16 cellular contexts compared by ENCODE assay signal in genomic region chr7:24199978-24200377, GRCh38.
A peak's percentile ranks its signal among the peaks of the same experiment; 100 is the strongest.
DNase-seq lines count a peak whose midpoint lies in the region; ATAC-seq and TF ChIP-seq lines count a peak whose summit lies in the region.
"Had no signal": no experiment of that assay in that cellular context is flagged by ENCODE, and none has a peak within 500 bp of the region (broad histone marks: within the 10 kb centered on the region; RNA-seq: fewer than 3 reads in every experiment).

No MANE protein-coding gene starts in this region.

- no peak for DNase-seq in activated CD4-positive, alpha-beta T cell treated with anti-CD3 and anti-CD28 coated beads for 36 hours
- DNase-seq in activated CD4-positive, alpha-beta T cell treated with anti-CD3 and anti-CD28 coated beads, Interleukin-2, amount 10 ng/mL, durations not matched to agents 7 days and 5 days: no peak
- DNase-seq in NCI-H1436 treated with DMSO at 0.1 percent for 48 hours (lab: John Stamatoyannopoulos, UW) (peak; percentile 24), middle frontal gyrus (ENCODE audit: extremely low spot score, low spot score) (no peak), AG08395 (ENCODE audit: low spot score) (no peak)
- DNase-seq in activated CD8-positive, alpha-beta T cell treated with anti-CD3 and anti-CD28 coated beads for 36 hours: no peak
- peak in 2 of 10 donors; percentile 34 to 38 for DNase-seq in naive thymus-derived CD8-positive, alpha-beta T cell
- DNase-seq: activated CD4-positive, alpha-beta memory T cell treated with anti-CD3 and anti-CD28 coated beads, Interleukin-2, amount 10 ng/mL, durations not matched to agents 7 days and 5 days; activated T-cell treated with anti-CD3 and anti-CD28 coated beads, Interleukin-2, amount 50 U/mL, for 72 hours; lower lobe of right lung; NCI-H2081; NCI-H510A treated with DMSO at 0.1 percent for 48 hours; Right ventricle myocardium superior; WERI-Rb-1 had no signal

- no peak overlapping the region for H3K27ac Mint-ChIP-seq in activated CD4-positive, alpha-beta T cell treated with anti-CD3 and anti-CD28 coated beads for 36 hours
- H3K27ac Mint-ChIP-seq in activated CD4-positive, alpha-beta T cell treated with anti-CD3 and anti-CD28 coated beads, Interleukin-2, amount 10 ng/mL, durations not matched to agents 7 days and 5 days: no peak overlapping the region
- no peak overlapping the region for H3K27ac Mint-ChIP-seq in activated CD8-positive, alpha-beta T cell treated with anti-CD3 and anti-CD28 coated beads for 36 hours
- H3K27ac Mint-ChIP-seq in naive thymus-derived CD8-positive, alpha-beta T cell: no peak overlapping the region
- H3K27ac Mint-ChIP-seq: activated CD4-positive, alpha-beta memory T cell treated with anti-CD3 and anti-CD28 coated beads, Interleukin-2, amount 10 ng/mL, durations not matched to agents 7 days and 5 days; activated T-cell treated with anti-CD3 and anti-CD28 coated beads, Interleukin-2, amount 50 U/mL, for 72 hours; dendritic cell treated with granulocyte-macrophage colony-stimulating factor and Interleukin-4, amounts not matched to agents 40 ng/mL and 50 ng/mL, for 4 days had no signal

- intact Hi-C loops in activated CD4-positive, alpha-beta T cell treated with anti-CD3 and anti-CD28 coated beads for 36 hours (cut with DNase I, micrococcal nuclease): no loop called here
- intact Hi-C loops in activated CD8-positive, alpha-beta T cell treated with anti-CD3 and anti-CD28 coated beads for 36 hours (cut with micrococcal nuclease): loop anchor here (10.0 kb wide), 1 partner anchor 65 kb away; no protein-coding TSS in a partner anchor

- H3K36me3 Mint-ChIP-seq in activated CD4-positive, alpha-beta T cell treated with anti-CD3 and anti-CD28 coated beads for 36 hours (ENCODE audit: low read depth): no peaks in the 10 kb centered on the region
- no peaks in the 10 kb centered on the region for H3K36me3 Mint-ChIP-seq in activated CD4-positive, alpha-beta T cell treated with anti-CD3 and anti-CD28 coated beads, Interleukin-2, amount 10 ng/mL, durations not matched to agents 7 days and 5 days (ENCODE audit: low read depth)
- H3K36me3 Mint-ChIP-seq in activated CD8-positive, alpha-beta T cell treated with anti-CD3 and anti-CD28 coated beads for 36 hours (ENCODE audit: low read depth): no peaks in the 10 kb centered on the region
- no peaks in the 10 kb centered on the region for H3K36me3 Mint-ChIP-seq in naive thymus-derived CD8-positive, alpha-beta T cell

- peak; percentile 47 for ATAC-seq in activated CD4-positive, alpha-beta T cell treated with anti-CD3 and anti-CD28 coated beads for 36 hours
- peak; percentile 39 for ATAC-seq in activated CD8-positive, alpha-beta T cell treated with anti-CD3 and anti-CD28 coated beads for 36 hours
- peak; percentile 64 to 93 for ATAC-seq in naive thymus-derived CD8-positive, alpha-beta T cell
- ATAC-seq in GM18868 (IDR thresholded peaks at IDR 0.05; ENCODE audit: unreplicated experiment): no peak
- ATAC-seq: lower lobe of right lung had no signal

- H3K4me1 Mint-ChIP-seq in activated CD4-positive, alpha-beta T cell treated with anti-CD3 and anti-CD28 coated beads for 36 hours: peaks cover 11% of the 10 kb centered on the region
- H3K4me1 Mint-ChIP-seq in activated CD4-positive, alpha-beta T cell treated with anti-CD3 and anti-CD28 coated beads, Interleukin-2, amount 10 ng/mL, durations not matched to agents 7 days and 5 days: peaks cover 10% of the 10 kb centered on the region
- H3K4me1 Mint-ChIP-seq in activated CD8-positive, alpha-beta T cell treated with anti-CD3 and anti-CD28 coated beads for 36 hours (ENCODE audit: low read depth): peaks cover 6% of the 10 kb centered on the region
- H3K4me1 Mint-ChIP-seq in naive thymus-derived CD8-positive, alpha-beta T cell: peaks cover 2 to 25% (median 17%) of the 10 kb centered on the region in 4 donors

- no peak overlapping the region for H3K4me3 Mint-ChIP-seq in activated CD4-positive, alpha-beta T cell treated with anti-CD3 and anti-CD28 coated beads for 36 hours
- H3K4me3 Mint-ChIP-seq in activated CD4-positive, alpha-beta T cell treated with anti-CD3 and anti-CD28 coated beads, Interleukin-2, amount 10 ng/mL, durations not matched to agents 7 days and 5 days: no peak overlapping the region
- H3K4me3 Mint-ChIP-seq in activated CD8-positive, alpha-beta T cell treated with anti-CD3 and anti-CD28 coated beads for 36 hours: no peak overlapping the region
- H3K4me3 Mint-ChIP-seq in naive thymus-derived CD8-positive, alpha-beta T cell: no peak overlapping the region
- H3K4me3 Mint-ChIP-seq: activated CD4-positive, alpha-beta memory T cell treated with anti-CD3 and anti-CD28 coated beads, Interleukin-2, amount 10 ng/mL, durations not matched to agents 7 days and 5 days; activated T-cell treated with anti-CD3 and anti-CD28 coated beads, Interleukin-2, amount 50 U/mL, for 72 hours; dendritic cell treated with granulocyte-macrophage colony-stimulating factor and Interleukin-4, amounts not matched to agents 40 ng/mL and 50 ng/mL, for 4 days had no signal

- no peaks in the 10 kb centered on the region for H3K27me3 Mint-ChIP-seq in activated CD4-positive, alpha-beta T cell treated with anti-CD3 and anti-CD28 coated beads for 36 hours
- no peaks in the 10 kb centered on the region for H3K27me3 Mint-ChIP-seq in activated CD4-positive, alpha-beta T cell treated with anti-CD3 and anti-CD28 coated beads, Interleukin-2, amount 10 ng/mL, durations not matched to agents 7 days and 5 days
- H3K27me3 Mint-ChIP-seq in activated CD8-positive, alpha-beta T cell treated with anti-CD3 and anti-CD28 coated beads for 36 hours: no peaks in the 10 kb centered on the region
- peaks cover 0 to 6% (median 2%) of the 10 kb centered on the region in 5 donors for H3K27me3 Mint-ChIP-seq in naive thymus-derived CD8-positive, alpha-beta T cell
- H3K27me3 Mint-ChIP-seq: dendritic cell treated with granulocyte-macrophage colony-stimulating factor and Interleukin-4, amounts not matched to agents 40 ng/mL and 50 ng/mL, for 4 days had no signal

- TF ChIP-seq CTCF in activated CD8-positive, alpha-beta T cell treated with anti-CD3 and anti-CD28 coated beads for 36 hours (IDR thresholded peaks at IDR 0.05): no peak

- POLR2A ChIA-PET in activated CD4-positive, alpha-beta T cell treated with anti-CD3 and anti-CD28 coated beads for 36 hours (lab: Charles Lee): interaction anchor here (0.6 kb wide), 1 partner anchor 375 kb away, joined by 4 read pairs; no protein-coding TSS in a partner anchor
- POLR2A ChIA-PET in activated CD4-positive, alpha-beta T cell treated with anti-CD3 and anti-CD28 coated beads, Interleukin-2, amount 10 ng/mL, durations not matched to agents 7 days and 5 days (lab: Charles Lee): no interaction called here
- POLR2A ChIA-PET in activated CD8-positive, alpha-beta T cell treated with anti-CD3 and anti-CD28 coated beads for 36 hours (lab: Charles Lee): no interaction called here
- POLR2A ChIA-PET in naive thymus-derived CD8-positive, alpha-beta T cell (lab: Charles Lee): no interaction called here

- CTCF ChIA-PET in activated CD4-positive, alpha-beta T cell treated with anti-CD3 and anti-CD28 coated beads for 36 hours (lab: Charles Lee): interaction anchor here (0.7 to 0.9 kb wide), 2 partner anchors 23 to 34 kb away, joined by 3 read pairs; no protein-coding TSS in a partner anchor
- CTCF ChIA-PET in activated CD4-positive, alpha-beta T cell treated with anti-CD3 and anti-CD28 coated beads, Interleukin-2, amount 10 ng/mL, durations not matched to agents 7 days and 5 days (lab: Charles Lee): no interaction called here
- CTCF ChIA-PET in activated CD8-positive, alpha-beta T cell treated with anti-CD3 and anti-CD28 coated beads for 36 hours (lab: Charles Lee): interaction anchor here (0.6 kb wide), 1 partner anchor 24 kb away, joined by 5 read pairs; no protein-coding TSS in a partner anchor

- no peaks in the 10 kb centered on the region for H3K9me3 Mint-ChIP-seq in activated CD4-positive, alpha-beta T cell treated with anti-CD3 and anti-CD28 coated beads for 36 hours (ENCODE audit: low read depth)
- H3K9me3 Mint-ChIP-seq in activated CD4-positive, alpha-beta T cell treated with anti-CD3 and anti-CD28 coated beads, Interleukin-2, amount 10 ng/mL, durations not matched to agents 7 days and 5 days: no peaks in the 10 kb centered on the region
- no peaks in the 10 kb centered on the region for H3K9me3 Mint-ChIP-seq in activated CD8-positive, alpha-beta T cell treated with anti-CD3 and anti-CD28 coated beads for 36 hours
- H3K9me3 Mint-ChIP-seq in naive thymus-derived CD8-positive, alpha-beta T cell: no peaks in the 10 kb centered on the region
- H3K9me3 Mint-ChIP-seq: activated CD4-positive, alpha-beta memory T cell treated with anti-CD3 and anti-CD28 coated beads, Interleukin-2, amount 10 ng/mL, durations not matched to agents 7 days and 5 days; activated T-cell treated with anti-CD3 and anti-CD28 coated beads, Interleukin-2, amount 50 U/mL, for 72 hours had no signal
